Comparison of ENCODE assay signal across 12 cellular contexts in the genomic region with DNA sequence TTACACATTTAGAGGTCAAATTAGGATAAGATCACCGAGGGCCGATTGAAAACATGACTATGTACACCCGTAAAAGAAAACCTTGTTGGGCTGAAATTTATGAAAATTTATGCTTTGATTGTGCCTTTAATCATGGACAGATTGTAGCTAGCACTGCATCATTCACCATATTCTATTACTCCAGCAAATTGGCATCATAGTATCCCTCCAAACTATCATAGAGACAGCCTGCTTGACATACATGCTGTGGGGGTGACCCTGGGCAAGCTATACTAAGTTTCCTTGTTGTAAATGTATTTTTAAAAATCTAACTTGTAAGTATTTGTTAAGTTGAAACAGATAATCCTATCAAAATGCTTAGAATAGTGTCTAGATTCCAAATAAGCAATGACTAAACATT.
DNase-seq lines count a peak whose midpoint lies in the region; ATAC-seq and TF ChIP-seq lines count a peak whose summit lies in the region.
"Had no signal": no experiment of that assay in that cellular context is flagged by ENCODE, and none has a peak within 500 bp of the region (broad histone marks: within the 10 kb centered on the region; RNA-seq: fewer than 3 reads in every experiment).

No MANE protein-coding gene starts in this region.

- no peak overlapping the region for H2AFZ ChIP-seq in hepatocyte

- H3K9me2 ChIP-seq in hepatocyte (replicated peaks; ENCODE audit: insufficient read depth) = no peaks in the 10 kb centered on the region

- H3K4me3 ChIP-seq in cardiac muscle cell (no peak overlapping the region), SK-N-MC (no peak overlapping the region), hepatocyte (no peak overlapping the region)

- in situ Hi-C loops in GM13976 (cut with MboI; ENCODE audit: low sequenced_read_pairs, unreplicated experiment) = loop anchor here (10.0 kb wide), 1 partner anchor 135 kb away; a partner anchor contains a TSS

- no peaks in the 10 kb centered on the region for H3K36me3 Mint-ChIP-seq in chondrocyte (ENCODE audit: low read depth)

- no peak overlapping the region for H3K27ac Mint-ChIP-seq in chondrocyte (ENCODE audit: unreplicated experiment)

- DNase-seq in cardiac muscle cell (ENCODE audit: low read depth in 1 of 2, low spot score in 1 of 2) (no peak), Right ventricle myocardium superior (no peak), SK-N-MC (ENCODE audit: low read depth, low spot score) (no peak), hepatocyte (ENCODE audit: low spot score) (no peak), foreskin keratinocyte (no peak), GM13976 (ENCODE audit: low spot score) (no peak), chondrocyte (ENCODE audit: low spot score) (no peak)
- DNase-seq in effector CD8-positive, alpha-beta T cell (lab: John Stamatoyannopoulos, UW) = no peak
- DNase-seq: effector memory CD8-positive, alpha-beta T cell; head of caudate nucleus; left ventricle myocardium inferior; T1000 had no signal

- H3K27me3 Mint-ChIP-seq in chondrocyte (ENCODE audit: low read depth) = no peaks in the 10 kb centered on the region
- H3K27me3 Mint-ChIP-seq: effector memory CD8-positive, alpha-beta T cell had no signal

- H3K9ac ChIP-seq in SK-N-MC (ENCODE audit: insufficient read length) = no peak overlapping the region

- no peaks in the 10 kb centered on the region for H3K9me3 ChIP-seq in cardiac muscle cell (ENCODE audit: low read depth)
- no peaks in the 10 kb centered on the region for H3K9me3 ChIP-seq in SK-N-MC (ENCODE audit: low read depth, low read length)
- no peaks in the 10 kb centered on the region for H3K9me3 ChIP-seq in hepatocyte (ENCODE audit: low read depth)
- H3K9me3 ChIP-seq: left ventricle myocardium inferior had no signal

- 60% methylated on average over 3 of the region's 3 CpGs for WGBS in hepatocyte (ENCODE audit: low lambda C conversion rate, missing lambda C conversion rate)

- ATAC-seq in Right ventricle myocardium superior (ENCODE audit: poor library complexity) = no peak
- ATAC-seq in foreskin keratinocyte = no peak
- ATAC-seq: effector memory CD8-positive, alpha-beta T cell had no signal

- H3K4me1 Mint-ChIP-seq in chondrocyte (ENCODE audit: low read depth) = peaks cover 26% of the 10 kb centered on the region

- peak overlapping the region; percentile 79 for H3K4me2 ChIP-seq in hepatocyte

- H3K4me1 ChIP-seq in cardiac muscle cell (ENCODE audit: low read depth) (peaks cover 3% of the 10 kb centered on the region), hepatocyte (ENCODE audit: insufficient read depth) (peaks cover 8% of the 10 kb centered on the region), foreskin keratinocyte (no peaks in the 10 kb centered on the region)

- no peak overlapping the region for H3K4me3 Mint-ChIP-seq in chondrocyte (ENCODE audit: unreplicated experiment)

- H3K27ac ChIP-seq in cardiac muscle cell = peak overlapping the region; percentile 57
- peak overlapping the region; percentile 96 for H3K27ac ChIP-seq in SK-N-MC
- H3K27ac ChIP-seq in hepatocyte = peak overlapping the region; percentile 32
- H3K27ac ChIP-seq in foreskin keratinocyte = no peak overlapping the region

- H3K79me2 ChIP-seq in hepatocyte = peaks cover 44% of the 10 kb centered on the region

- TF ChIP-seq CTCF in cardiac muscle cell (IDR thresholded peaks at IDR 0.05; ENCODE audit: low read depth, low read length) = no peak
- no peak for TF ChIP-seq CTCF in hepatocyte (IDR thresholded peaks at IDR 0.05; ENCODE audit: poor library complexity)
- no peak for TF ChIP-seq CTCF in foreskin keratinocyte (conservative IDR thresholded peaks at IDR 0.05)
- no peak for TF ChIP-seq CTCF in GM13976 (IDR thresholded peaks at IDR 0.05; ENCODE audit: borderline replicate concordance, control extremely low read depth, extremely low read depth, insufficient read depth, missing control alignments)
- TF ChIP-seq CTCF in chondrocyte (IDR thresholded peaks at IDR 0.05) = no peak

- no peaks in the 10 kb centered on the region for H3K36me3 ChIP-seq in cardiac muscle cell
- H3K36me3 ChIP-seq in SK-N-MC (ENCODE audit: insufficient read depth, low read length) = no peaks in the 10 kb centered on the region
- no peaks in the 10 kb centered on the region for H3K36me3 ChIP-seq in hepatocyte (replicated peaks; ENCODE audit: insufficient read depth, low read depth)
- H3K36me3 ChIP-seq: left ventricle myocardium inferior had no signal

- H3K9me3 Mint-ChIP-seq in chondrocyte (ENCODE audit: low read depth) = no peaks in the 10 kb centered on the region
- H3K9me3 Mint-ChIP-seq: effector memory CD8-positive, alpha-beta T cell had no signal

- intact Hi-C loops in Right ventricle myocardium superior (cut with DNase I) = loop anchor here (10.0 kb wide), 1 partner anchor 155 kb away; a partner anchor contains a TSS

- H3K27me3 ChIP-seq in cardiac muscle cell = no peaks in the 10 kb centered on the region
- no peaks in the 10 kb centered on the region for H3K27me3 ChIP-seq in hepatocyte
- H3K27me3 ChIP-seq in foreskin keratinocyte = no peaks in the 10 kb centered on the region

- H4K20me1 ChIP-seq in hepatocyte (ENCODE audit: insufficient read depth, poor library complexity, severe bottlenecking) = no peaks in the 10 kb centered on the region
